ENCODE assay signal across 1 cellular context in the genomic region with DNA sequence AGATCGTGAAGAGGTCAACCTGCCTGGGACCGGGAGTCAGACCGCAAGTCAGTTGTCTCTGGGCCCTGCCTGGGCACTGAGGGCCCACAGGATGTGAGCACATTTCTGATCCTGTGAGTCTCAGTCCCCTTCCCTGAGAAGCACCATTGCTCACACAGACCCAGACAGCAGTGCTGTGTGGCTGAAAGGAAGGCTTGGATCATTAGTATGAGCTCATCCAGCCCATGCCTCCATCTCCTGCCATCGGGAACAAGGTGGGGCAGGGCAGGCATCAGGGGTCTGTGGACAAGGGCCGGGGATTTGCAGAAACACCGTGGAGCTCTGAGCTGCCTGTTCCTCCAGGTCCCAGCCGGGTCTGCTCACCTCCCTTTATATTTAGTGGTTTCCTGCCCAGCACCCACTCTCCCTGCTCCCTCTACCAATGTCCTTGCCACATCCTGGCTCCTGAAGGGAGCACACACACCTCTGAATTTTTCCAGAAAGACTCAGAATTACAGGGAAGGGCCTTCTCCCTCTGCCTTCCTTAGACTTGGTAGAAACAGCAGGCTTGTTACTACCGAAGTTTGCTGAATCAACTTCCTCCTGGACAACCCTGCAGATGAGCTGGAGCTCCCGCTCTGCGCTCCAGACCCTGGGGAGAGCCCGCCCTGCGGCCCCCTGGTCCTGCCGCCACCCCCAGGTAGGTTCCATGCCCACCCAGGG.
TF ChIP-seq lines count a peak whose summit lies in the region.

No MANE protein-coding gene starts in this region.

TF ChIP-seq in GM23338, 12 proteins besides CTCF, POLR2A, EP300 and RAD21 (continued from another document):
- TF ChIP-seq, protein P1, sequence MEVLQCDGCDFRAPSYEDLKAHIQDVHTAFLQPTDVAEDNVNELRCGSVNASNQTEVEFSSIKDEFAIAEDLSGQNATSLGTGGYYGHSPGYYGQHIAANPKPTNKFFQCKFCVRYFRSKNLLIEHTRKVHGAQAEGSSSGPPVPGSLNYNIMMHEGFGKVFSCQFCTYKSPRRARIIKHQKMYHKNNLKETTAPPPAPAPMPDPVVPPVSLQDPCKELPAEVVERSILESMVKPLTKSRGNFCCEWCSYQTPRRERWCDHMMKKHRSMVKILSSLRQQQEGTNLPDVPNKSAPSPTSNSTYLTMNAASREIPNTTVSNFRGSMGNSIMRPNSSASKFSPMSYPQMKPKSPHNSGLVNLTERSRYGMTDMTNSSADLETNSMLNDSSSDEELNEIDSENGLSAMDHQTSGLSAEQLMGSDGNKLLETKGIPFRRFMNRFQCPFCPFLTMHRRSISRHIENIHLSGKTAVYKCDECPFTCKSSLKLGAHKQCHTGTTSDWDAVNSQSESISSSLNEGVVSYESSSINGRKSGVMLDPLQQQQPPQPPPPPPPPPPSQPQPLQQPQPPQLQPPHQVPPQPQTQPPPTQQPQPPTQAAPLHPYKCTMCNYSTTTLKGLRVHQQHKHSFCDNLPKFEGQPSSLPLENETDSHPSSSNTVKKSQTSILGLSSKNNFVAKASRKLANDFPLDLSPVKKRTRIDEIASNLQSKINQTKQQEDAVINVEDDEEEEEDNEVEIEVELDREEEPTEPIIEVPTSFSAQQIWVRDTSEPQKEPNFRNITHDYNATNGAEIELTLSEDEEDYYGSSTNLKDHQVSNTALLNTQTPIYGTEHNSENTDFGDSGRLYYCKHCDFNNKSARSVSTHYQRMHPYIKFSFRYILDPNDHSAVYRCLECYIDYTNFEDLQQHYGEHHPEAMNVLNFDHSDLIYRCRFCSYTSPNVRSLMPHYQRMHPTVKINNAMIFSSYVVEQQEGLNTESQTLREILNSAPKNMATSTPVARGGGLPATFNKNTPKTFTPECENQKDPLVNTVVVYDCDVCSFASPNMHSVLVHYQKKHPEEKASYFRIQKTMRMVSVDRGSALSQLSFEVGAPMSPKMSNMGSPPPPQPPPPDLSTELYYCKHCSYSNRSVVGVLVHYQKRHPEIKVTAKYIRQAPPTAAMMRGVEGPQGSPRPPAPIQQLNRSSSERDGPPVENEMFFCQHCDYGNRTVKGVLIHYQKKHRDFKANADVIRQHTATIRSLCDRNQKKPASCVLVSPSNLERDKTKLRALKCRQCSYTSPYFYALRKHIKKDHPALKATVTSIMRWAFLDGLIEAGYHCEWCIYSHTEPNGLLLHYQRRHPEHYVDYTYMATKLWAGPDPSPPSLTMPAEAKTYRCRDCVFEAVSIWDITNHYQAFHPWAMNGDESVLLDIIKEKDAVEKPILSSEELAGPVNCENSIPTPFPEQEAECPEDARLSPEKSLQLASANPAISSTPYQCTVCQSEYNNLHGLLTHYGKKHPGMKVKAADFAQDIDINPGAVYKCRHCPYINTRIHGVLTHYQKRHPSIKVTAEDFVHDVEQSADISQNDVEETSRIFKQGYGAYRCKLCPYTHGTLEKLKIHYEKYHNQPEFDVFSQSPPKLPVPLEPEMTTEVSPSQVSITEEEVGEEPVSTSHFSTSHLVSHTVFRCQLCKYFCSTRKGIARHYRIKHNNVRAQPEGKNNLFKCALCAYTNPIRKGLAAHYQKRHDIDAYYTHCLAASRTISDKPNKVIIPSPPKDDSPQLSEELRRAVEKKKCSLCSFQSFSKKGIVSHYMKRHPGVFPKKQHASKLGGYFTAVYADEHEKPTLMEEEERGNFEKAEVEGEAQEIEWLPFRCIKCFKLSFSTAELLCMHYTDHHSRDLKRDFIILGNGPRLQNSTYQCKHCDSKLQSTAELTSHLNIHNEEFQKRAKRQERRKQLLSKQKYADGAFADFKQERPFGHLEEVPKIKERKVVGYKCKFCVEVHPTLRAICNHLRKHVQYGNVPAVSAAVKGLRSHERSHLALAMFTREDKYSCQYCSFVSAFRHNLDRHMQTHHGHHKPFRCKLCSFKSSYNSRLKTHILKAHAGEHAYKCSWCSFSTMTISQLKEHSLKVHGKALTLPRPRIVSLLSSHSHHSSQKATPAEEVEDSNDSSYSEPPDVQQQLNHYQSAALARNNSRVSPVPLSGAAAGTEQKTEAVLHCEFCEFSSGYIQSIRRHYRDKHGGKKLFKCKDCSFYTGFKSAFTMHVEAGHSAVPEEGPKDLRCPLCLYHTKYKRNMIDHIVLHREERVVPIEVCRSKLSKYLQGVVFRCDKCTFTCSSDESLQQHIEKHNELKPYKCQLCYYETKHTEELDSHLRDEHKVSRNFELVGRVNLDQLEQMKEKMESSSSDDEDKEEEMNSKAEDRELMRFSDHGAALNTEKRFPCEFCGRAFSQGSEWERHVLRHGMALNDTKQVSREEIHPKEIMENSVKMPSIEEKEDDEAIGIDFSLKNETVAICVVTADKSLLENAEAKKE (CRISPR knock-in tag; IDR thresholded peaks at IDR 0.05): no peak
- no peak for TF ChIP-seq CREB1 (CRISPR knock-in tag; IDR thresholded peaks at IDR 0.05; ENCODE audit: low read depth)
- no peak for TF ChIP-seq STAT1 (IDR thresholded peaks at IDR 0.05; ENCODE audit: unreplicated experiment)
- no peak for TF ChIP-seq REST (IDR thresholded peaks at IDR 0.05; ENCODE audit: unreplicated experiment)
- no peak for TF ChIP-seq NANOG (IDR thresholded peaks at IDR 0.05; ENCODE audit: borderline replicate concordance)
- no peak for TF ChIP-seq EZH2 (IDR thresholded peaks at IDR 0.05; ENCODE audit: low read depth, unreplicated experiment)
- TF ChIP-seq EZH2phosphoT487 (IDR thresholded peaks at IDR 0.05; ENCODE audit: unreplicated experiment): no peak
- TF ChIP-seq ZNF331 (CRISPR knock-in tag; IDR thresholded peaks at IDR 0.05; ENCODE audit: low read depth): no peak
- TF ChIP-seq ETS1 (IDR thresholded peaks at IDR 0.05): no peak
- no peak for TF ChIP-seq ZNF114 (CRISPR knock-in tag; IDR thresholded peaks at IDR 0.05)
- TF ChIP-seq JUNB (IDR thresholded peaks at IDR 0.05; ENCODE audit: unreplicated experiment): no peak
